ENCODE assay signal across 1 cellular context in genomic region chr3:118946449-118946848, GRCh38.
TF ChIP-seq lines count a peak whose summit lies in the region.

No MANE protein-coding gene starts in this region.

TF ChIP-seq in GM23338, 12 proteins besides CTCF, POLR2A, EP300 and RAD21:
- TF ChIP-seq, protein P1, sequence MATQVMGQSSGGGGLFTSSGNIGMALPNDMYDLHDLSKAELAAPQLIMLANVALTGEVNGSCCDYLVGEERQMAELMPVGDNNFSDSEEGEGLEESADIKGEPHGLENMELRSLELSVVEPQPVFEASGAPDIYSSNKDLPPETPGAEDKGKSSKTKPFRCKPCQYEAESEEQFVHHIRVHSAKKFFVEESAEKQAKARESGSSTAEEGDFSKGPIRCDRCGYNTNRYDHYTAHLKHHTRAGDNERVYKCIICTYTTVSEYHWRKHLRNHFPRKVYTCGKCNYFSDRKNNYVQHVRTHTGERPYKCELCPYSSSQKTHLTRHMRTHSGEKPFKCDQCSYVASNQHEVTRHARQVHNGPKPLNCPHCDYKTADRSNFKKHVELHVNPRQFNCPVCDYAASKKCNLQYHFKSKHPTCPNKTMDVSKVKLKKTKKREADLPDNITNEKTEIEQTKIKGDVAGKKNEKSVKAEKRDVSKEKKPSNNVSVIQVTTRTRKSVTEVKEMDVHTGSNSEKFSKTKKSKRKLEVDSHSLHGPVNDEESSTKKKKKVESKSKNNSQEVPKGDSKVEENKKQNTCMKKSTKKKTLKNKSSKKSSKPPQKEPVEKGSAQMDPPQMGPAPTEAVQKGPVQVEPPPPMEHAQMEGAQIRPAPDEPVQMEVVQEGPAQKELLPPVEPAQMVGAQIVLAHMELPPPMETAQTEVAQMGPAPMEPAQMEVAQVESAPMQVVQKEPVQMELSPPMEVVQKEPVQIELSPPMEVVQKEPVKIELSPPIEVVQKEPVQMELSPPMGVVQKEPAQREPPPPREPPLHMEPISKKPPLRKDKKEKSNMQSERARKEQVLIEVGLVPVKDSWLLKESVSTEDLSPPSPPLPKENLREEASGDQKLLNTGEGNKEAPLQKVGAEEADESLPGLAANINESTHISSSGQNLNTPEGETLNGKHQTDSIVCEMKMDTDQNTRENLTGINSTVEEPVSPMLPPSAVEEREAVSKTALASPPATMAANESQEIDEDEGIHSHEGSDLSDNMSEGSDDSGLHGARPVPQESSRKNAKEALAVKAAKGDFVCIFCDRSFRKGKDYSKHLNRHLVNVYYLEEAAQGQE (IDR thresholded peaks at IDR 0.05; ENCODE audit: unreplicated experiment), result no peak
- TF ChIP-seq EZH2 (IDR thresholded peaks at IDR 0.05; ENCODE audit: low read depth, unreplicated experiment), result no peak
- no peak for TF ChIP-seq EZH2phosphoT487 (IDR thresholded peaks at IDR 0.05; ENCODE audit: unreplicated experiment)
- no peak for TF ChIP-seq STAT1 (IDR thresholded peaks at IDR 0.05; ENCODE audit: unreplicated experiment)
TF ChIP-seq in GM23338: peak in this region for 0.
